In genomic region chr1:46595127-46595526, GRCh38 we compare ENCODE assay signal across 14 cellular contexts. TPM values are rescaled to one million over a fixed set of nuclear protein-coding genes. Genes with fewer than 3 reads are reported as not detected.
A peak's percentile ranks its signal among the peaks of the same experiment; 100 is the strongest.
DNase-seq lines count a peak whose midpoint lies in the region; ATAC-seq and TF ChIP-seq lines count a peak whose summit lies in the region.
"Had no signal": no experiment of that assay in that cellular context is flagged by ENCODE, and none has a peak within 500 bp of the region (broad histone marks: within the 10 kb centered on the region; RNA-seq: fewer than 3 reads in every experiment).

No MANE protein-coding gene starts in this region.

- 0 out of 2 replicates have a peak, but pooled peaks cover 5% of the 10 kb centered on the region for H3K79me2 ChIP-seq in PC-3 (ENCODE audit: low read length)

- no peaks in the 10 kb centered on the region for H3K27me3 ChIP-seq in left lung
- no peaks in the 10 kb centered on the region for H3K27me3 ChIP-seq in upper lobe of right lung
- no peaks in the 10 kb centered on the region for H3K27me3 ChIP-seq in breast epithelium
- no peaks in the 10 kb centered on the region for H3K27me3 ChIP-seq in PC-3 (ENCODE audit: low read length)
- H3K27me3 ChIP-seq: hepatocyte, thyroid gland had no signal

- POLR2A ChIA-PET in PC-3 (lab: Charles Lee; ENCODE audit: unreplicated experiment): no interaction called here

- H3K4me3 ChIP-seq in left lung: no peak overlapping the region
- no peak overlapping the region for H3K4me3 ChIP-seq in upper lobe of right lung
- H3K4me3 ChIP-seq in breast epithelium: no peak overlapping the region
- H3K4me3 ChIP-seq in PC-3 (ENCODE audit: low read length): no peak overlapping the region
- H3K4me3 ChIP-seq: hepatocyte, thyroid gland had no signal

- no peak overlapping the region for H3K4me3 Mint-ChIP-seq in activated naive CD8-positive, alpha-beta T cell
- H3K4me3 Mint-ChIP-seq in activated naive CD8-positive, alpha-beta T cell treated with anti-CD3 and anti-CD28 coated beads for 36 hours: no peak overlapping the region
- H3K4me3 Mint-ChIP-seq in activated T-helper 2 cell treated with anti-CD3 and anti-CD28 coated beads, Interferon-gamma antibody, Interleukin-2, Interleukin-4, amounts not matched to agents 10 μg/mL and 5 μg/mL and 100 μg/mL, durations not matched to agents 14 hours and 24 hours and 36 hours (ENCODE audit: low read depth): peak overlapping the region; percentile 37

- peaks cover 20% of the 10 kb centered on the region for H3K36me3 Mint-ChIP-seq in activated naive CD8-positive, alpha-beta T cell
- H3K36me3 Mint-ChIP-seq in activated naive CD8-positive, alpha-beta T cell treated with anti-CD3 and anti-CD28 coated beads for 36 hours: peaks cover 29% of the 10 kb centered on the region
- peaks cover 70% of the 10 kb centered on the region for H3K36me3 Mint-ChIP-seq in activated T-helper 2 cell treated with anti-CD3 and anti-CD28 coated beads, Interferon-gamma antibody, Interleukin-2, Interleukin-4, amounts not matched to agents 10 μg/mL and 5 μg/mL and 100 μg/mL, durations not matched to agents 14 hours and 24 hours and 36 hours (ENCODE audit: low read depth)

- ATAC-seq in left lung: peak; percentile 59
- peak; percentile 84 for ATAC-seq in upper lobe of right lung
- no peak for ATAC-seq in GM21576 (IDR thresholded peaks at IDR 0.05; ENCODE audit: unreplicated experiment)
- ATAC-seq in PC-3: no peak

- H4K20me1 ChIP-seq in PC-3 (ENCODE audit: low read length): no peaks in the 10 kb centered on the region

- H3K27ac Mint-ChIP-seq in activated naive CD8-positive, alpha-beta T cell: peak overlapping the region; percentile 61
- H3K27ac Mint-ChIP-seq in activated naive CD8-positive, alpha-beta T cell treated with anti-CD3 and anti-CD28 coated beads for 36 hours: no peak overlapping the region
- no peak overlapping the region for H3K27ac Mint-ChIP-seq in activated T-helper 2 cell treated with anti-CD3 and anti-CD28 coated beads, Interferon-gamma antibody, Interleukin-2, Interleukin-4, amounts not matched to agents 10 μg/mL and 5 μg/mL and 100 μg/mL, durations not matched to agents 14 hours and 24 hours and 36 hours

- no peak overlapping the region for H3K4me2 ChIP-seq in PC-3 (ENCODE audit: low read length)
- H3K4me2 ChIP-seq: hepatocyte had no signal

- H3K36me3 ChIP-seq in left lung (peaks cover 0 to 40% of the 10 kb centered on the region in 2 donors), upper lobe of right lung (peaks cover 38% of the 10 kb centered on the region), breast epithelium (peaks cover 8% of the 10 kb centered on the region), PC-3 (ENCODE audit: low read depth, low read length) (peaks cover 25% of the 10 kb centered on the region; the same call in 1 of the 2 replicates)

- no peaks in the 10 kb centered on the region for H3K9me3 ChIP-seq in left lung
- H3K9me3 ChIP-seq in upper lobe of right lung: no peaks in the 10 kb centered on the region
- no peaks in the 10 kb centered on the region for H3K9me3 ChIP-seq in breast epithelium
- H3K9me3 ChIP-seq in PC-3 (ENCODE audit: low read length): no peaks in the 10 kb centered on the region
- H3K9me3 ChIP-seq: thyroid gland had no signal

- intact Hi-C loops in activated T-helper 2 cell treated with anti-CD3 and anti-CD28 coated beads, Interferon-gamma antibody, Interleukin-2, Interleukin-4, amounts not matched to agents 10 μg/mL and 5 μg/mL and 100 μg/mL, durations not matched to agents 14 hours and 24 hours and 36 hours (cut with micrococcal nuclease): no loop called here
- intact Hi-C loops in left lung (cut with DNase I): no loop called here
- intact Hi-C loops in upper lobe of right lung (cut with DNase I): no loop called here
- intact Hi-C loops in breast epithelium (cut with DNase I; ENCODE audit: low total_unique reads): no loop called here
- intact Hi-C loops in PC-3 (cut with micrococcal nuclease): no loop called here

- no peaks in the 10 kb centered on the region for H3K9me2 ChIP-seq in PC-3 (replicated peaks; ENCODE audit: low read length)

- peak overlapping the region; percentile 17 to 91 for H3K27ac ChIP-seq in left lung
- H3K27ac ChIP-seq in upper lobe of right lung: peak overlapping the region; percentile 76
- H3K27ac ChIP-seq in breast epithelium: peak overlapping the region in 1 of 2 donors; percentile 14
- H3K27ac ChIP-seq in PC-3 (ENCODE audit: low read length): no peak overlapping the region
- H3K27ac ChIP-seq: hepatocyte had no signal

- H3K9me3 Mint-ChIP-seq in activated naive CD8-positive, alpha-beta T cell (ENCODE audit: low read depth): no peaks in the 10 kb centered on the region
- H3K9me3 Mint-ChIP-seq in activated naive CD8-positive, alpha-beta T cell treated with anti-CD3 and anti-CD28 coated beads for 36 hours: no peaks in the 10 kb centered on the region
- peaks cover under 1% of the 10 kb centered on the region for H3K9me3 Mint-ChIP-seq in activated T-helper 2 cell treated with anti-CD3 and anti-CD28 coated beads, Interferon-gamma antibody, Interleukin-2, Interleukin-4, amounts not matched to agents 10 μg/mL and 5 μg/mL and 100 μg/mL, durations not matched to agents 14 hours and 24 hours and 36 hours
- H3K9me3 Mint-ChIP-seq: naive B cell had no signal

- no TSS peak for BruUV-seq in PC-3 (replicated peaks; lab: Mats Ljungman, UMichigan)

- DNase-seq in activated naive CD8-positive, alpha-beta T cell treated with anti-CD3 and anti-CD28 coated beads for 36 hours: no peak
- no peak for DNase-seq in activated T-helper 2 cell treated with anti-CD3 and anti-CD28 coated beads, Interferon-gamma antibody, Interleukin-2, Interleukin-4, amounts not matched to agents 10 μg/mL and 5 μg/mL and 100 μg/mL, durations not matched to agents 14 hours and 24 hours and 36 hours (ENCODE audit: low spot score)
- DNase-seq in left lung (peak; percentile 79 to 82), upper lobe of right lung (peak; percentile 82), breast epithelium (ENCODE audit: low spot score in 2 of 2) (no peak), PC-3 (no peak)
- DNase-seq: naive B cell, NCI-H82, T-helper 9 cell had no signal

- peaks cover 0 to 70% of the 10 kb centered on the region in 2 donors for H3K4me1 ChIP-seq in left lung
- peaks cover 26% of the 10 kb centered on the region for H3K4me1 ChIP-seq in upper lobe of right lung
- no peaks in the 10 kb centered on the region for H3K4me1 ChIP-seq in breast epithelium
- H3K4me1 ChIP-seq in PC-3 (ENCODE audit: insufficient read depth, low read length): no peaks in the 10 kb centered on the region
- H3K4me1 ChIP-seq: thyroid gland had no signal

- no peak for TF ChIP-seq CTCF in left lung (IDR thresholded peaks at IDR 0.05)
- TF ChIP-seq CTCF in upper lobe of right lung (IDR thresholded peaks at IDR 0.05): no peak
- TF ChIP-seq CTCF in breast epithelium (IDR thresholded peaks at IDR 0.05): no peak
- TF ChIP-seq CTCF in PC-3 (conservative IDR thresholded peaks at IDR 0.05; ENCODE audit: low read depth, low read length): no peak

- CTCF ChIA-PET in PC-3 (lab: Charles Lee): no interaction called here

- peaks cover 39% of the 10 kb centered on the region for H3K4me1 Mint-ChIP-seq in activated naive CD8-positive, alpha-beta T cell (ENCODE audit: low read depth)
- peaks cover 22% of the 10 kb centered on the region for H3K4me1 Mint-ChIP-seq in activated naive CD8-positive, alpha-beta T cell treated with anti-CD3 and anti-CD28 coated beads for 36 hours
- peaks cover 55% of the 10 kb centered on the region for H3K4me1 Mint-ChIP-seq in activated T-helper 2 cell treated with anti-CD3 and anti-CD28 coated beads, Interferon-gamma antibody, Interleukin-2, Interleukin-4, amounts not matched to agents 10 μg/mL and 5 μg/mL and 100 μg/mL, durations not matched to agents 14 hours and 24 hours and 36 hours (ENCODE audit: low read depth)

- H3K27me3 Mint-ChIP-seq in activated naive CD8-positive, alpha-beta T cell: no peaks in the 10 kb centered on the region
- H3K27me3 Mint-ChIP-seq in activated naive CD8-positive, alpha-beta T cell treated with anti-CD3 and anti-CD28 coated beads for 36 hours: no peaks in the 10 kb centered on the region
- no peaks in the 10 kb centered on the region for H3K27me3 Mint-ChIP-seq in activated T-helper 2 cell treated with anti-CD3 and anti-CD28 coated beads, Interferon-gamma antibody, Interleukin-2, Interleukin-4, amounts not matched to agents 10 μg/mL and 5 μg/mL and 100 μg/mL, durations not matched to agents 14 hours and 24 hours and 36 hours (ENCODE audit: low read depth)
- H3K27me3 Mint-ChIP-seq: naive B cell had no signal

- H3F3A ChIP-seq in PC-3 (ENCODE audit: low read length, unreplicated experiment): no peaks in the 10 kb centered on the region

- TF ChIP-seq POLR2A in breast epithelium (IDR thresholded peaks at IDR 0.05): no peak

- no peak overlapping the region for H2AFZ ChIP-seq in PC-3 (ENCODE audit: low read length)
- H2AFZ ChIP-seq: hepatocyte had no signal

- no peak overlapping the region for H3K9ac ChIP-seq in PC-3 (ENCODE audit: low read length)

RNA-seq across cellular contexts. Expression of gene MKNK1, which starts 8.9 kb away (rescaled TPM):
- total RNA-seq in activated naive CD8-positive, alpha-beta T cell treated with anti-CD3 and anti-CD28 coated beads for 36 hours: 10 to 100 TPM; 23.0 to 23.4 TPM
- 45.2 and 48.1 TPM in 2 replicates for total RNA-seq in activated T-helper 2 cell treated with anti-CD3 and anti-CD28 coated beads, Interferon-gamma antibody, Interleukin-2, Interleukin-4, amounts not matched to agents 10 μg/mL and 5 μg/mL and 100 μg/mL, durations not matched to agents 14 hours and 24 hours and 36 hours
- total RNA-seq in left lung (10 to 100 TPM; 42.2 to 96.0 TPM), upper lobe of right lung (61.1 TPM), breast epithelium (10 to 100 TPM; 34.7 to 51.5 (median 47.2) TPM), PC-3 (2014; rRNA removed) (36.1 and 36.8 TPM in 2 replicates)

RNA-seq across cellular contexts. Expression of gene MOB3C, which starts 21.5 kb away (rescaled TPM):
- 1 to 10 TPM; 8.7 TPM for total RNA-seq in activated naive CD8-positive, alpha-beta T cell treated with anti-CD3 and anti-CD28 coated beads for 36 hours
- 16.0 and 17.5 TPM in 2 replicates for total RNA-seq in activated T-helper 2 cell treated with anti-CD3 and anti-CD28 coated beads, Interferon-gamma antibody, Interleukin-2, Interleukin-4, amounts not matched to agents 10 μg/mL and 5 μg/mL and 100 μg/mL, durations not matched to agents 14 hours and 24 hours and 36 hours
- total RNA-seq in left lung (10 to 100 TPM; 16.0 to 21.3 TPM), upper lobe of right lung (24.6 TPM), breast epithelium (10 to 100 TPM; 10.5 to 14.5 (median 14.1) TPM), PC-3 (2014; rRNA removed) (10.4 and 13.2 TPM in 2 replicates)

RNA-seq across cellular contexts. Expression of gene KNCN, which starts 43.7 kb away (rescaled TPM):
- not detected for total RNA-seq in activated naive CD8-positive, alpha-beta T cell treated with anti-CD3 and anti-CD28 coated beads for 36 hours
- not detected in 2 replicates for total RNA-seq in activated T-helper 2 cell treated with anti-CD3 and anti-CD28 coated beads, Interferon-gamma antibody, Interleukin-2, Interleukin-4, amounts not matched to agents 10 μg/mL and 5 μg/mL and 100 μg/mL, durations not matched to agents 14 hours and 24 hours and 36 hours
- total RNA-seq in left lung (not detected), upper lobe of right lung (not detected), breast epithelium (not detected), PC-3 (2014; rRNA removed) (not detected in 2 replicates)
- total RNA-seq: hepatocyte, LHCN-M2, thyroid gland had no signal

Comparison
In these comparisons a context has a peak if more than half of its experiments do, and no peak if none do; other contexts are left out.
1. DNase-seq: peak in left lung (2 of 2) and upper lobe of right lung (single experiment); none in activated naive CD8-positive, alpha-beta T cell treated with anti-CD3 and anti-CD28 coated beads for 36 hours (single experiment), activated T-helper 2 cell treated with anti-CD3 and anti-CD28 coated beads, Interferon-gamma antibody, Interleukin-2, Interleukin-4, amounts not matched to agents 10 μg/mL and 5 μg/mL and 100 μg/mL, durations not matched to agents 14 hours and 24 hours and 36 hours (single experiment), breast epithelium (0 of 2) and PC-3 (single experiment).
2. ATAC-seq: peak in left lung (single experiment) and upper lobe of right lung (single experiment); none in GM21576 (single experiment) and PC-3 (single experiment).